Comparison of ENCODE assay signal across 13 cellular contexts in the genomic region with DNA sequence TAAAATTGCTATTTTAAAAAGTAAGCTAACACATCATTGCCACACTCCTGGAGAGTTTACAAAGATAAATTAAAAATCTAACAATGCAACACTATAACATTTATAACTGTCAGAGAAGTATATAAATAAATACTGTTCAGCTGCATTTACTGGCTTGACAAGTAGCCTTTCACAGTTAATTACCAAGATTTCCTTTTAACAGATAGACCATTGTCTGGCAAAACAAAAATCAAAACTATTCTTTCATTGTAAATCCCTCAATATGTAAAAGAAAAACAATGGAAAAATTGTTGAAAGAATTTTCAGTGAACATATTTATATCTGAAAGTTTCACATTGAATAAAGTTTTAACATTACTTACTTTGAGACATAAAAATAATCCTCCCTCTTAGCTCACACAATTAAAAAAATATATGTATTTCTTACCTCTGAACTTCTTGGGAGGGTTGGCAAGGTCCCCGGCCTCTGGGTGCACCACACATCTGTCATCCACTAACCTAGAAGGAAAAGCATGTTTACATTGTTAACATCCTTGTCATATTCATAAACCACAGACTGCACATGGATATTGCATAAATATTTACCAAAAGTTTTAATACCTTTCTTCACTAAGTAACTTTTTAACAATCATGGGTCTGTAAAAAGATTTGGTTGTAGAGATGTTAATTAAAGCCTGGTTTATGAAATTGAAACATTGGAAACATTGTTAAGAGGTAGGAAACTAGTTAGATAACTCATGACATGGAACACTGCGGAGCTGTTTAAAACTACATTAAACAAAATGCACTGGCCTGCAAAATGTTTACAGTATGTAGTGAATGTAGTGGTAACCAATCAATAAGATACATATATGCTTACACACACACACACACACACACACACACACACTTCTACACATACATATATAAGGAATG. TPM values are rescaled to one million over a fixed set of nuclear protein-coding genes. Genes with fewer than 3 reads are reported as not detected.
A peak's percentile ranks its signal among the peaks of the same experiment; 100 is the strongest.
DNase-seq lines count a peak whose midpoint lies in the region; ATAC-seq and TF ChIP-seq lines count a peak whose summit lies in the region.
"Had no signal": no experiment of that assay in that cellular context is flagged by ENCODE, and none has a peak within 500 bp of the region (broad histone marks: within the 10 kb centered on the region; RNA-seq: fewer than 3 reads in every experiment).

No MANE protein-coding gene starts in this region.

- peaks cover 5% of the 10 kb centered on the region for H3K36me3 Mint-ChIP-seq in effector memory CD8-positive, alpha-beta T cell (ENCODE audit: insufficient read depth)
- peaks cover 27% of the 10 kb centered on the region in 2 donors for H3K36me3 Mint-ChIP-seq in CD4-positive, alpha-beta memory T cell
- H3K36me3 Mint-ChIP-seq in WTC11: peaks cover 25% of the 10 kb centered on the region

- H3K9ac ChIP-seq in OCI-LY3 (ENCODE audit: low read length): no peak overlapping the region

- no peaks in the 10 kb centered on the region for H3K27me3 ChIP-seq in OCI-LY3 (ENCODE audit: low read depth, low read length)
- H3K27me3 ChIP-seq in osteoblast (ENCODE audit: insufficient read depth, low read length): no peaks in the 10 kb centered on the region
- H3K27me3 ChIP-seq in CD4-positive, alpha-beta memory T cell (ENCODE audit: insufficient read depth, low read length): no peaks in the 10 kb centered on the region

- H3K36me3 ChIP-seq in OCI-LY3 (replicated peaks; ENCODE audit: low read depth, low read length) (peaks cover 44% of the 10 kb centered on the region), osteoblast (ENCODE audit: insufficient read depth, low read length) (no peaks in the 10 kb centered on the region)
- H3K36me3 ChIP-seq in CD4-positive, alpha-beta memory T cell (ENCODE audit: insufficient read depth, low read length): peaks cover 5% of the 10 kb centered on the region

- H3K27ac ChIP-seq in OCI-LY3 (ENCODE audit: low read length) (no peak overlapping the region), osteoblast (ENCODE audit: low read depth, low read length) (no peak overlapping the region)
- H3K27ac ChIP-seq in CD4-positive, alpha-beta memory T cell (ENCODE audit: low read depth, low read length): no peak overlapping the region

- intact Hi-C loops in CD4-positive, alpha-beta memory T cell (cut with micrococcal nuclease): no loop called here
- intact Hi-C loops in cardiac septum (cut with DNase I): no loop called here

- DNase-seq in ELR (ENCODE audit: low read depth): peak; percentile 90
- DNase-seq in effector memory CD8-positive, alpha-beta T cell: no peak
- peak; percentile 73 for DNase-seq in osteoblast (ENCODE audit: insufficient read length, low spot score, missing footprints)
- no peak for DNase-seq in CD4-positive, alpha-beta memory T cell
- DNase-seq in WTC11 (ENCODE audit: low spot score): no peak
- DNase-seq in cardiac septum (ENCODE audit: low spot score): no peak
- DNase-seq in NCI-H1417 treated with DMSO at 0.1 percent for 48 hours (lab: John Stamatoyannopoulos, UW): no peak
- DNase-seq: activated CD8-positive, alpha-beta memory T cell treated with anti-CD3 and anti-CD28 coated beads, Interleukin-2, amount 10 ng/mL, durations not matched to agents 7 days and 5 days; activated naive CD8-positive, alpha-beta T cell treated with anti-CD3 and anti-CD28 coated beads, Interleukin-2, amount 10 ng/mL, durations not matched to agents 7 days and 5 days; NCI-H1105 treated with DMSO at 0.1 percent for 48 hours; T-helper 9 cell had no signal

- H3K9me3 Mint-ChIP-seq in effector memory CD8-positive, alpha-beta T cell: no peaks in the 10 kb centered on the region
- H3K9me3 Mint-ChIP-seq in CD4-positive, alpha-beta memory T cell: no peaks in the 10 kb centered on the region
- peaks cover 5% of the 10 kb centered on the region; the same call in 1 of the 2 replicates for H3K9me3 Mint-ChIP-seq in WTC11
- H3K9me3 Mint-ChIP-seq: neural crest cell had no signal

- H3K27ac Mint-ChIP-seq in effector memory CD8-positive, alpha-beta T cell: peak overlapping the region; percentile 10 to 25
- peak overlapping the region in 1 of 7 donors; percentile 0 for H3K27ac Mint-ChIP-seq in CD4-positive, alpha-beta memory T cell
- H3K27ac Mint-ChIP-seq in WTC11: no peak overlapping the region
- H3K27ac Mint-ChIP-seq: activated CD8-positive, alpha-beta memory T cell treated with anti-CD3 and anti-CD28 coated beads, Interleukin-2, amount 10 ng/mL, durations not matched to agents 7 days and 5 days; activated naive CD8-positive, alpha-beta T cell treated with anti-CD3 and anti-CD28 coated beads, Interleukin-2, amount 10 ng/mL, durations not matched to agents 7 days and 5 days had no signal

- peak overlapping the region; percentile 64; the same call in 1 of the 2 replicates for H3K4me2 ChIP-seq in OCI-LY3 (ENCODE audit: low read length)
- H3K4me2 ChIP-seq in osteoblast (ENCODE audit: insufficient read depth, low read length): no peak overlapping the region

- CTCF ChIA-PET in CD4-positive, alpha-beta memory T cell (lab: Charles Lee; ENCODE audit: partially characterized antibody): no interaction called here
- CTCF ChIA-PET in WTC11 (lab: Charles Lee): no interaction called here

- H3K27me3 Mint-ChIP-seq in effector memory CD8-positive, alpha-beta T cell: no peaks in the 10 kb centered on the region
- no peaks in the 10 kb centered on the region for H3K27me3 Mint-ChIP-seq in CD4-positive, alpha-beta memory T cell
- H3K27me3 Mint-ChIP-seq in WTC11 (ENCODE audit: low read depth): no peaks in the 10 kb centered on the region
- H3K27me3 Mint-ChIP-seq: activated CD8-positive, alpha-beta memory T cell treated with anti-CD3 and anti-CD28 coated beads, Interleukin-2, amount 10 ng/mL, durations not matched to agents 7 days and 5 days; activated naive CD8-positive, alpha-beta T cell treated with anti-CD3 and anti-CD28 coated beads, Interleukin-2, amount 10 ng/mL, durations not matched to agents 7 days and 5 days had no signal

- no peaks in the 10 kb centered on the region for H3K9me3 ChIP-seq in OCI-LY3 (ENCODE audit: insufficient read depth, low read length)
- H3K9me3 ChIP-seq in osteoblast (ENCODE audit: low read depth, low read length): no peaks in the 10 kb centered on the region
- no peaks in the 10 kb centered on the region for H3K9me3 ChIP-seq in CD4-positive, alpha-beta memory T cell (ENCODE audit: control insufficient read depth in 1 of 2, low read length in 2 of 2)

- H3K4me1 Mint-ChIP-seq in effector memory CD8-positive, alpha-beta T cell (ENCODE audit: low read depth in 2 of 2): peaks cover 5 to 14% of the 10 kb centered on the region in 2 donors
- H3K4me1 Mint-ChIP-seq in CD4-positive, alpha-beta memory T cell: peaks cover 15 to 37% (median 27%) of the 10 kb centered on the region in 4 donors
- H3K4me1 Mint-ChIP-seq in WTC11: peaks cover 6% of the 10 kb centered on the region; the same call in 1 of the 2 replicates

- no peak overlapping the region for H3K4me3 ChIP-seq in OCI-LY3 (ENCODE audit: low read length)
- H3K4me3 ChIP-seq in osteoblast (ENCODE audit: insufficient read depth, low read length): no peak overlapping the region
- H3K4me3 ChIP-seq in CD4-positive, alpha-beta memory T cell (ENCODE audit: low read length in 2 of 2): no peak overlapping the region

- H2AFZ ChIP-seq in OCI-LY3 (ENCODE audit: low read depth, low read length) (no peak overlapping the region), osteoblast (ENCODE audit: low read length) (no peak overlapping the region)

- H3K4me1 ChIP-seq in OCI-LY3 (ENCODE audit: low read length) (peaks cover 32% of the 10 kb centered on the region), osteoblast (ENCODE audit: insufficient read depth, low read length) (peaks cover 48% of the 10 kb centered on the region)
- H3K4me1 ChIP-seq in CD4-positive, alpha-beta memory T cell (ENCODE audit: insufficient read depth, low read length): peaks cover 12% of the 10 kb centered on the region

- TF ChIP-seq CTCF in OCI-LY3 (IDR thresholded peaks at IDR 0.05; ENCODE audit: low read depth, low read length): no peak
- TF ChIP-seq CTCF in osteoblast (IDR thresholded peaks at IDR 0.05; ENCODE audit: extremely low read depth, low read depth, low read length): no peak
- no peak for TF ChIP-seq CTCF in WTC11 (IDR thresholded peaks at IDR 0.05)

- H3K79me2 ChIP-seq in OCI-LY3 (ENCODE audit: low read length) (peaks cover 67% of the 10 kb centered on the region), osteoblast (ENCODE audit: insufficient read depth, low read length) (no peaks in the 10 kb centered on the region)

- H4K20me1 ChIP-seq in OCI-LY3 (ENCODE audit: insufficient read depth, low read length) (peaks cover 12% of the 10 kb centered on the region; the same call in 1 of the 2 replicates), osteoblast (ENCODE audit: insufficient read depth, low read length) (no peaks in the 10 kb centered on the region)

- POLR2A ChIA-PET in CD4-positive, alpha-beta memory T cell (lab: Charles Lee; ENCODE audit: partially characterized antibody): interaction anchor here (1.1 kb wide), 1 partner anchor 43 kb away, joined by 3 read pairs; the partner anchor contains the start of gene ITPR2
- POLR2A ChIA-PET in WTC11 (lab: Charles Lee): no interaction called here

- ATAC-seq in effector memory CD8-positive, alpha-beta T cell (replicated peaks): no peak
- no peak for ATAC-seq in WTC11
- ATAC-seq: activated CD8-positive, alpha-beta memory T cell treated with anti-CD3 and anti-CD28 coated beads, Interleukin-2, amount 10 ng/mL, durations not matched to agents 7 days and 5 days had no signal

- H3K4me3 Mint-ChIP-seq in effector memory CD8-positive, alpha-beta T cell: no peak overlapping the region
- H3K4me3 Mint-ChIP-seq in CD4-positive, alpha-beta memory T cell: no peak overlapping the region
- no peak overlapping the region for H3K4me3 Mint-ChIP-seq in WTC11
- H3K4me3 Mint-ChIP-seq: activated CD8-positive, alpha-beta memory T cell treated with anti-CD3 and anti-CD28 coated beads, Interleukin-2, amount 10 ng/mL, durations not matched to agents 7 days and 5 days; activated naive CD8-positive, alpha-beta T cell treated with anti-CD3 and anti-CD28 coated beads, Interleukin-2, amount 10 ng/mL, durations not matched to agents 7 days and 5 days; neural crest cell had no signal

TF ChIP-seq in WTC11, 78 proteins besides CTCF, POLR2A, EP300 and RAD21:
- no peak for TF ChIP-seq TEAD4 (CRISPR knock-in tag; IDR thresholded peaks at IDR 0.05)
- TF ChIP-seq PRRX2 (CRISPR knock-in tag; IDR thresholded peaks at IDR 0.05): no peak
- no peak for TF ChIP-seq NFYB (CRISPR knock-in tag; conservative IDR thresholded peaks at IDR 0.05; ENCODE audit: low read depth)

RNA-seq across cellular contexts. Expression of gene ITPR2, which starts 43.0 kb away (rescaled TPM):
- total RNA-seq in osteoblast (19.2 and 21.2 TPM in 2 replicates), WTC11 (2021) (32.2 to 50.7 TPM (median 34.2 TPM) in 3 replicates), cardiac septum (20.9 TPM)
- 10 to 100 TPM; 54.7 to 55.6 TPM for total RNA-seq in CD4-positive, alpha-beta memory T cell
- 10 to 100 TPM in 1 of 2 donors, 1 to 10 TPM in 1; 4.7 to 13.4 TPM for polyA plus RNA-seq in CD4-positive, alpha-beta memory T cell

Comparison
In these comparisons a context has a peak if more than half of its experiments do, and no peak if none do; other contexts are left out.
1. DNase-seq: peak in ELR (single experiment) and osteoblast (single experiment); none in effector memory CD8-positive, alpha-beta T cell (0 of 3), CD4-positive, alpha-beta memory T cell (0 of 5), WTC11 (single experiment), cardiac septum (single experiment) and NCI-H1417 treated with DMSO at 0.1 percent for 48 hours (single experiment).